20 cellular contexts compared by ENCODE assay signal in the genomic region with DNA sequence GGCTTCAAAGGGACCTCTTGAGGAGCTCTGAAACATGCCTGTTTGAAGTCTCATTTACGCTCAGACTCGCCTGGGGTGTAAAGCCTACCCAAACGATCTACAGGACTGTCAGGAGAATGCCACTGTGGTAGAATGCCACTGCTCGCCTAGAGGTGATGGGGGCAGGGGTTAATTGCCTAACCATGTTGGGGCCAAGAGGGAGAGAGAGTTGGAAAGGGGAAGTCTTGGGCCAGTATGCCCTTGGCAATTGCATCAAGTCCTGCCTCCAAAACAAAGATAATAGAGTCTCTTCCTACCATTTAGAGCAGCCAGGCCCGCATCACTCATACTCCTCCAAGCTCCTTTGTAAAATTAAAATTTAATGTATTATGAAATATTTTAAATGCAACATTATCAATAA. TPM values are rescaled to one million over a fixed set of nuclear protein-coding genes. Genes with fewer than 3 reads are reported as not detected.
DNase-seq lines count a peak whose midpoint lies in the region; TF ChIP-seq lines count a peak whose summit lies in the region.
"Had no signal": no experiment of that assay in that cellular context is flagged by ENCODE, and none has a peak within 500 bp of the region (broad histone marks: within the 10 kb centered on the region; RNA-seq: fewer than 3 reads in every experiment).

No MANE protein-coding gene starts in this region.

- H3K36me3 Mint-ChIP-seq in endothelial cell (ENCODE audit: low read depth, unreplicated experiment), result no peaks in the 10 kb centered on the region
- H3K36me3 Mint-ChIP-seq: CD4-positive, alpha-beta memory T cell had no signal

- H3K36me3 ChIP-seq in HEK293 (ENCODE audit: control insufficient read depth in 2 of 2, insufficient read depth in 1 of 2, low read length in 2 of 2), result peaks cover 4 to 5% of the 10 kb centered on the region in 2 experiments; a peak in 2 of 3 replicates

- no peak overlapping the region for H3K27ac ChIP-seq in HEK293 (ENCODE audit: extremely low read depth, low read depth, low read length)
- H3K27ac ChIP-seq: BLaER1 had no signal

- no peaks in the 10 kb centered on the region for H3K4me1 Mint-ChIP-seq in endothelial cell (ENCODE audit: unreplicated experiment)
- H3K4me1 Mint-ChIP-seq: CD4-positive, alpha-beta memory T cell had no signal

- H3K4me3 ChIP-seq in HEK293 (ENCODE audit: low read depth, low read length) (no peak overlapping the region), NB4 (ENCODE audit: low read depth, low read length) (no peak overlapping the region)
- H3K4me3 ChIP-seq: BLaER1 had no signal

- no peak overlapping the region for H3K4me3 Mint-ChIP-seq in endothelial cell (ENCODE audit: unreplicated experiment)
- H3K4me3 Mint-ChIP-seq: CD4-positive, alpha-beta memory T cell had no signal

- CTCF ChIA-PET in HEK293 (lab: Yijun Ruan, JAX), result interaction anchor here (0.6 kb wide), 1 partner anchor 468 kb away, joined by 3 read pairs; no protein-coding TSS in a partner anchor

- TF ChIP-seq POLR2A in NB4 (IDR thresholded peaks at IDR 0.05; ENCODE audit: extremely low read depth, insufficient read length), result no peak

- TF ChIP-seq CTCF in HEK293 (tag by site-specific recombination; IDR thresholded peaks at IDR 0.05), result no peak
- TF ChIP-seq CTCF in NB4 (IDR thresholded peaks at IDR 0.05; ENCODE audit: low read depth, low read length), result no peak
- no peak for TF ChIP-seq CTCF in endothelial cell (IDR thresholded peaks at IDR 0.05; ENCODE audit: unreplicated experiment)

- H3K9me3 Mint-ChIP-seq in endothelial cell (ENCODE audit: unreplicated experiment), result no peaks in the 10 kb centered on the region
- H3K9me3 Mint-ChIP-seq: CD4-positive, alpha-beta memory T cell had no signal

- peak; percentile 83 for DNase-seq in NB4 (ENCODE audit: low read depth)
- peak; percentile 63 for DNase-seq in SIG-M5 treated with dmso at 0.1 percent for 504 hours (lab: John Stamatoyannopoulos, UW; ENCODE audit: unreplicated experiment)
- peak; percentile 45 for DNase-seq in islet precursor cell
- no peak for DNase-seq in endothelial cell (ENCODE audit: low spot score)
- DNase-seq in AG20443 (ENCODE audit: low spot score), result no peak
- DNase-seq in middle frontal gyrus (ENCODE audit: extremely low spot score, low spot score), result no peak
- no peak for DNase-seq in NCI-H1436 (lab: John Stamatoyannopoulos, UW)
- DNase-seq: 8988T; CD4-positive, alpha-beta memory T cell; DMS153; GF-D8; H7; NCI-H1417; NCI-H187 treated with DMSO at 0.1 percent for 48 hours; NCI-H226; NCI-H524; Right ventricle myocardium superior; SK-N-SH had no signal

- POLR2A ChIA-PET in HEK293 (lab: Yijun Ruan, JAX), result no interaction called here

- peaks cover 11% of the 10 kb centered on the region for H3K4me1 ChIP-seq in HEK293 (ENCODE audit: control insufficient read depth, insufficient read depth, low read length)
- H3K4me1 ChIP-seq: BLaER1 had no signal

- H3K27me3 Mint-ChIP-seq in endothelial cell (ENCODE audit: unreplicated experiment), result peaks cover 2% of the 10 kb centered on the region
- H3K27me3 Mint-ChIP-seq: CD4-positive, alpha-beta memory T cell had no signal

- H3K27ac Mint-ChIP-seq in endothelial cell (ENCODE audit: unreplicated experiment), result no peak overlapping the region
- H3K27ac Mint-ChIP-seq: CD4-positive, alpha-beta memory T cell had no signal

- no peaks in the 10 kb centered on the region for H3K9me3 ChIP-seq in HEK293 (ENCODE audit: control insufficient read depth, insufficient read depth, low read depth, low read length)
- H3K9me3 ChIP-seq: BLaER1, SK-N-SH had no signal

TF ChIP-seq in HEK293, 187 proteins besides CTCF, POLR2A, EP300 and RAD21:
- TF ChIP-seq ZNF335 (tag by site-specific recombination; conservative IDR thresholded peaks at IDR 0.05) (peak; percentile 51), ZNF16 (tag by site-specific recombination; IDR thresholded peaks at IDR 0.05; ENCODE audit: low read depth) (no peak)

RNA-seq across cellular contexts. Expression of a gene that starts 25.2 kb away (rescaled TPM):
- total RNA-seq in endothelial cell (ENCODE audit: unreplicated experiment), result 14.8 TPM

Comparison
In these comparisons a context has a peak if more than half of its experiments do, and no peak if none do; other contexts are left out.
1. DNase-seq: peak in NB4 (single experiment), SIG-M5 treated with dmso at 0.1 percent for 504 hours (single experiment) and islet precursor cell (single experiment); none in endothelial cell (single experiment), AG20443 (single experiment), middle frontal gyrus (single experiment) and NCI-H1436 (single experiment).